ENCODE assay signal across 23 cellular contexts in genomic region chr21:41475714-41476405, GRCh38. TPM values are rescaled to one million over a fixed set of nuclear protein-coding genes. Genes with fewer than 3 reads are reported as not detected.
DNase-seq lines count a peak whose midpoint lies in the region; ATAC-seq and TF ChIP-seq lines count a peak whose summit lies in the region.
"Had no signal": no experiment of that assay in that cellular context is flagged by ENCODE, and none has a peak within 500 bp of the region (broad histone marks: within the 10 kb centered on the region; RNA-seq: fewer than 3 reads in every experiment).

No MANE protein-coding gene starts in this region.

- ATAC-seq in PC-3 (peak; percentile 21), GM18511 (IDR thresholded peaks at IDR 0.05; ENCODE audit: unreplicated experiment) (no peak), left cardiac atrium (no peak)
- ATAC-seq: SK-N-SH treated with all-trans-retinoic acid at 6 μM for 48 hours had no signal

- H3K36me3 Mint-ChIP-seq in glutamatergic neuron (ENCODE audit: unreplicated experiment), result no peaks in the 10 kb centered on the region
- H3K36me3 Mint-ChIP-seq: CD4-positive, alpha-beta memory T cell had no signal

- H3F3A ChIP-seq in PC-3 (ENCODE audit: low read length, unreplicated experiment), result no peaks in the 10 kb centered on the region

- H3K4me2 ChIP-seq in PC-3 (ENCODE audit: low read length), result no peak overlapping the region
- H3K4me2 ChIP-seq: BLaER1 had no signal

- H4K20me1 ChIP-seq in PC-3 (ENCODE audit: low read length), result no peaks in the 10 kb centered on the region
- H4K20me1 ChIP-seq: BLaER1 had no signal

- H3K4me1 ChIP-seq in PC-3 (ENCODE audit: insufficient read depth, low read length), result no peaks in the 10 kb centered on the region

- no peaks in the 10 kb centered on the region for H3K79me2 ChIP-seq in PC-3 (ENCODE audit: low read length)

- no peak overlapping the region for H2AFZ ChIP-seq in PC-3 (ENCODE audit: low read length)

- in situ Hi-C loops in brain microvascular endothelial cell (cut with HindIII; ENCODE audit: low pct_ligation_motif_present, low sequenced_read_pairs), result no loop called here

- no TSS peak for BruUV-seq in PC-3 (replicated peaks; lab: Mats Ljungman, UMichigan)

- H3K4me3 ChIP-seq in PC-3 (ENCODE audit: low read length) (no peak overlapping the region), brain microvascular endothelial cell (ENCODE audit: low read depth, low read length) (no peak overlapping the region)
- H3K4me3 ChIP-seq: BLaER1, Peyer's patch had no signal

- no peaks in the 10 kb centered on the region for H3K9me3 ChIP-seq in PC-3 (ENCODE audit: low read length)
- H3K9me3 ChIP-seq: BLaER1, Peyer's patch had no signal

- no peaks in the 10 kb centered on the region for H3K9me2 ChIP-seq in PC-3 (replicated peaks; ENCODE audit: low read length)

- CTCF ChIA-PET in PC-3 (lab: Charles Lee), result no interaction called here

- peak; percentile 8 for DNase-seq in DMS53 (lab: John Stamatoyannopoulos, UW)
- DNase-seq in DMS53 treated with DMSO at 0.1 percent for 48 hours (lab: John Stamatoyannopoulos, UW; ENCODE audit: unreplicated experiment), result no peak
- DNase-seq in PC-3, result no peak
- DNase-seq in brain microvascular endothelial cell, result no peak
- peak; percentile 72 for DNase-seq in posterior vena cava (ENCODE audit: low spot score)
- no peak for DNase-seq in left cardiac atrium
- DNase-seq in glutamatergic neuron, result no peak
- DNase-seq: ACHN; CD4-positive, alpha-beta memory T cell; GDM1; GOT3; KBM-7; NCI-H1092; NCI-H1436; NCI-H187 treated with DMSO at 0.1 percent for 48 hours; NCI-H2107; NCI-H2227 treated with DMSO at 0.1 percent for 48 hours; NCI-H510A had no signal

- peaks cover 6% of the 10 kb centered on the region for H3K27me3 Mint-ChIP-seq in glutamatergic neuron (ENCODE audit: unreplicated experiment)

- H3K27ac ChIP-seq in PC-3 (ENCODE audit: low read length) (no peak overlapping the region), brain microvascular endothelial cell (no peak overlapping the region)
- H3K27ac ChIP-seq: 22Rv1, BLaER1, Peyer's patch had no signal

- H3K9me3 Mint-ChIP-seq in glutamatergic neuron (ENCODE audit: unreplicated experiment), result no peaks in the 10 kb centered on the region
- H3K9me3 Mint-ChIP-seq: CD4-positive, alpha-beta memory T cell had no signal

- no peak overlapping the region for H3K27ac Mint-ChIP-seq in glutamatergic neuron (ENCODE audit: unreplicated experiment)
- H3K27ac Mint-ChIP-seq: CD4-positive, alpha-beta memory T cell had no signal

- H3K9ac ChIP-seq in PC-3 (ENCODE audit: low read length), result no peak overlapping the region
- H3K9ac ChIP-seq: BLaER1 had no signal

- H3K27me3 ChIP-seq in PC-3 (ENCODE audit: low read length) (no peaks in the 10 kb centered on the region), brain microvascular endothelial cell (replicated peaks) (no peaks in the 10 kb centered on the region)
- H3K27me3 ChIP-seq: BLaER1, Peyer's patch had no signal

- H3K36me3 ChIP-seq in PC-3 (ENCODE audit: low read depth, low read length), result no peaks in the 10 kb centered on the region
- H3K36me3 ChIP-seq in brain microvascular endothelial cell (replicated peaks), result no peaks in the 10 kb centered on the region
- H3K36me3 ChIP-seq: BLaER1 had no signal

- H3K4me1 Mint-ChIP-seq in glutamatergic neuron (ENCODE audit: low read depth, unreplicated experiment), result no peaks in the 10 kb centered on the region
- H3K4me1 Mint-ChIP-seq: CD4-positive, alpha-beta memory T cell had no signal

- POLR2A ChIA-PET in PC-3 (lab: Charles Lee; ENCODE audit: unreplicated experiment), result no interaction called here

- H3K4me3 Mint-ChIP-seq in glutamatergic neuron (ENCODE audit: unreplicated experiment), result no peak overlapping the region
- H3K4me3 Mint-ChIP-seq: CD4-positive, alpha-beta memory T cell had no signal

- intact Hi-C loops in PC-3 (cut with micrococcal nuclease) (no loop called here), posterior vena cava (cut with DNase I) (no loop called here), left cardiac atrium (cut with DNase I) (no loop called here)

- TF ChIP-seq CTCF in PC-3 (conservative IDR thresholded peaks at IDR 0.05; ENCODE audit: low read depth, low read length), result no peak
- peak; percentile 29 for TF ChIP-seq CTCF in brain microvascular endothelial cell (IDR thresholded peaks at IDR 0.05; ENCODE audit: low read depth, low read length, missing control alignments)
- no peak for TF ChIP-seq CTCF in glutamatergic neuron (IDR thresholded peaks at IDR 0.05; ENCODE audit: partially characterized antibody, unreplicated experiment)

RNA-seq across cellular contexts. Expression of gene TMPRSS2, which starts 32.1 kb away (rescaled TPM):
- total RNA-seq in PC-3 (2014; rRNA removed) (9.3 and 15.8 TPM in 2 replicates), posterior vena cava (under 1 TPM in 1 of 2 donors, not detected in 1; 0.14 TPM), left cardiac atrium (not detected), glutamatergic neuron (ENCODE audit: unreplicated experiment) (not detected)
- total RNA-seq: CD4-positive, alpha-beta memory T cell had no signal

RNA-seq across cellular contexts. Expression of gene MX1, which starts 49.8 kb away (rescaled TPM):
- 12.6 and 22.0 TPM in 2 replicates for total RNA-seq in PC-3 (2014; rRNA removed)
- 10 to 100 TPM; 14.0 to 52.2 TPM for total RNA-seq in posterior vena cava
- 10 to 100 TPM; 15.4 to 48.6 TPM for total RNA-seq in left cardiac atrium
- total RNA-seq in glutamatergic neuron (ENCODE audit: unreplicated experiment), result 1.5 TPM

Comparison
In these comparisons a context has a peak if more than half of its experiments do, and no peak if none do; other contexts are left out.
1. DNase-seq: peak in DMS53 (single experiment) and posterior vena cava (single experiment); none in DMS53 treated with DMSO at 0.1 percent for 48 hours (single experiment), PC-3 (single experiment), brain microvascular endothelial cell (single experiment), left cardiac atrium (single experiment) and glutamatergic neuron (single experiment).